1 cellular context compared by ENCODE assay signal in genomic region chr12:108972226-108972757, GRCh38.
TF ChIP-seq lines count a peak whose summit lies in the region.

No MANE protein-coding gene starts in this region.

TF ChIP-seq in HepG2, 621 proteins besides CTCF, POLR2A, EP300 and RAD21 (continued from another document):
- TF ChIP-seq ZNF318 (CRISPR knock-in tag; IDR thresholded peaks at IDR 0.05) (no peak), CREB1 (IDR thresholded peaks at IDR 0.05) (peak; percentile 93), CREB1 (CRISPR knock-in tag; IDR thresholded peaks at IDR 0.05) (no peak), ATF7 (IDR thresholded peaks at IDR 0.05) (peak; percentile 96), ATF7 (CRISPR knock-in tag; IDR thresholded peaks at IDR 0.05) (no peak), SMAD1 (CRISPR knock-in tag; IDR thresholded peaks at IDR 0.05; ENCODE audit: borderline replicate concordance, low read depth) (no peak)
